13 cellular contexts compared by ENCODE assay signal in the genomic region with DNA sequence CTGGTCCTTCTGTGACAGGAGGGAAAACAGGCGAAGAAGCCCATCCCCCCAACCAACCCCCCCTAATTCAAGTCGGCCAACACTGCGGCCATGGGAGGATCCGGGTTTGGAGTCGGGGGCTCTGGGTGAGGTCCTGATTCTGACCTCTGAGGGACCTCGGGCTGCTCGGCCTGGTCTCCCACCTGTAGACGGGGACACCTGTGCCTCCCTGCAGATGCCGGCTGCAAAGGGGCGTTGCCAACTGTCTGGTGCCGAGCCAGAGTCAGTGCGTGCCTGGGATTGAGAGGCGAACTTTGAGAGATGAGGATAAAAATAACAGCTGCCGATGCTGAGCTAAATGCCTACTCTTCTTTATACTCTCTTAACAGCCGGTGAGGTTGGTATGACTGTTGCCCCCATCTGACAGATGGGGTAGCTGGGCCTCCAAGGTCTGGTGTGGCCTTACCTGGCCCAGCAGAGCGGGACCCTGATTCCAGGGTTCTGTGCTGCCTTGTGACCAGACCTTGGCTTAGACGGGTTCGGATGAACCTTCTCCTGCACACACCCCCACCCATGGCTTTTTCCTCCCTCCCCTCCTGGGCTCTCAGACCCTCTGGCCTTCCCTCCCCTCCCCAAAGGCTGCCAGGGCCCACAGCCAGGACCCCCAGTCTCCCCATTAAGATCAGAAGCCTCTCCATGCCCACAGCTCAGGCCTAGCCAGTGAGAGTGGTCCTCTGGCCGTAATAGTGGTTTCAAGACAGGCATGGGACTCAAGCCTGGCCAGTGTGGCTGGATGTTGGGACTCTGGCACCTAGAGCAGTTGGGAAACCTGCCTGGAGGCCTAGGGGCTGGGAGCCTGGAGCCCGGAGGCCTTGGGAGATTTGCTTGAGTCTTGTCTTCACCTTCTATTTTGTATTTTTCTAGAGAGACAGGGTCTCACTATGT. TPM values are rescaled to one million over a fixed set of nuclear protein-coding genes. Genes with fewer than 3 reads are reported as not detected.
A peak's percentile ranks its signal among the peaks of the same experiment; 100 is the strongest.
DNase-seq lines count a peak whose midpoint lies in the region; ATAC-seq and TF ChIP-seq lines count a peak whose summit lies in the region.
"Had no signal": no experiment of that assay in that cellular context is flagged by ENCODE, and none has a peak within 500 bp of the region (broad histone marks: within the 10 kb centered on the region; RNA-seq: fewer than 3 reads in every experiment).

No MANE protein-coding gene starts in this region.

- H3K9me3 ChIP-seq in RWPE2 (ENCODE audit: severe bottlenecking) (no peaks in the 10 kb centered on the region), right atrium auricular region (no peaks in the 10 kb centered on the region), stomach (no peaks in the 10 kb centered on the region)
- no peaks in the 10 kb centered on the region for H3K9me3 ChIP-seq in CD4-positive, alpha-beta memory T cell (ENCODE audit: control insufficient read depth in 1 of 2, low read length in 2 of 2)

- H3K27me3 Mint-ChIP-seq in GM23338 (ENCODE audit: insufficient read depth, low read depth, poor library complexity) = peaks cover 24% of the 10 kb centered on the region
- H3K27me3 Mint-ChIP-seq in CD4-positive, alpha-beta memory T cell = peaks cover 1 to 2% of the 10 kb centered on the region in 2 donors

- no peak for TF ChIP-seq POLR2A in stomach (IDR thresholded peaks at IDR 0.05)

- H4K20me1 ChIP-seq in GM23338 (replicated peaks; ENCODE audit: insufficient read depth) = no peaks in the 10 kb centered on the region

- peaks cover 8% of the 10 kb centered on the region; the same call in 1 of the 2 replicates for H3F3A ChIP-seq in GM23338 (replicated peaks; ENCODE audit: low read depth)

- POLR2A ChIA-PET in CD4-positive, alpha-beta memory T cell (lab: Charles Lee; ENCODE audit: partially characterized antibody) = no interaction called here

- no peaks in the 10 kb centered on the region for H3K27me3 ChIP-seq in GM23338 (ENCODE audit: insufficient read depth)
- no peaks in the 10 kb centered on the region for H3K27me3 ChIP-seq in RWPE2 (ENCODE audit: insufficient read depth, poor library complexity, severe bottlenecking)
- H3K27me3 ChIP-seq in right atrium auricular region = no peaks in the 10 kb centered on the region
- peaks cover 0 to 16% (median 5%) of the 10 kb centered on the region in 3 donors for H3K27me3 ChIP-seq in stomach
- H3K27me3 ChIP-seq in CD4-positive, alpha-beta memory T cell (ENCODE audit: insufficient read depth, low read length) = no peaks in the 10 kb centered on the region

- H3K4me1 ChIP-seq in GM23338 (ENCODE audit: insufficient read depth) (no peaks in the 10 kb centered on the region; the same call in 1 of the 2 replicates), RWPE2 (ENCODE audit: insufficient read depth, poor library complexity, severe bottlenecking) (no peaks in the 10 kb centered on the region), right atrium auricular region (peaks cover 0 to 26% of the 10 kb centered on the region in 2 donors), stomach (peaks cover 7 to 13% (median 12%) of the 10 kb centered on the region in 4 donors)
- peaks cover 7% of the 10 kb centered on the region for H3K4me1 ChIP-seq in CD4-positive, alpha-beta memory T cell (ENCODE audit: insufficient read depth, low read length)

- H3K79me2 ChIP-seq in GM23338 (replicated peaks; ENCODE audit: insufficient read depth) = no peaks in the 10 kb centered on the region

- no peak overlapping the region; the same call in 1 of the 2 replicates for H2AFZ ChIP-seq in GM23338

- H3K4me1 Mint-ChIP-seq in GM23338 = peaks cover 13% of the 10 kb centered on the region
- peaks cover 0 to 4% (median 2%) of the 10 kb centered on the region in 4 donors for H3K4me1 Mint-ChIP-seq in CD4-positive, alpha-beta memory T cell

- ATAC-seq in GM23338 = peak; percentile 37
- peak; percentile 25; the same call in 1 of the 3 replicates for ATAC-seq in RWPE2 (ENCODE audit: low read depth)

- 0 out of 2 replicates have a peak overlapping the region, but pooled peaks have one; percentile 32 for H3K4me2 ChIP-seq in GM23338
- H3K4me2 ChIP-seq: smooth muscle cell had no signal

- 34 to 46% (median 40%) methylated on average over 20 of the region's 20 CpGs for WGBS in stomach, 5 donors

- H3K9me2 ChIP-seq in GM23338 (ENCODE audit: insufficient read depth) = no peaks in the 10 kb centered on the region

- peaks cover 7% of the 10 kb centered on the region for H3K36me3 Mint-ChIP-seq in GM23338 (ENCODE audit: low read depth)
- no peaks in the 10 kb centered on the region for H3K36me3 Mint-ChIP-seq in CD4-positive, alpha-beta memory T cell
- H3K36me3 Mint-ChIP-seq: activated CD4-positive, alpha-beta memory T cell treated with anti-CD3 and anti-CD28 coated beads for 36 hours had no signal

- no peak overlapping the region for H3K27ac Mint-ChIP-seq in GM23338
- H3K27ac Mint-ChIP-seq in CD4-positive, alpha-beta memory T cell = peak overlapping the region in 1 of 7 donors; percentile 56
- H3K27ac Mint-ChIP-seq: activated CD4-positive, alpha-beta memory T cell treated with anti-CD3 and anti-CD28 coated beads for 36 hours had no signal

- H3K4me3 Mint-ChIP-seq in GM23338 = no peak overlapping the region
- H3K4me3 Mint-ChIP-seq in CD4-positive, alpha-beta memory T cell = no peak overlapping the region
- H3K4me3 Mint-ChIP-seq: activated CD4-positive, alpha-beta memory T cell treated with anti-CD3 and anti-CD28 coated beads for 36 hours had no signal

- CTCF ChIA-PET in CD4-positive, alpha-beta memory T cell (lab: Charles Lee; ENCODE audit: partially characterized antibody) = interaction anchor here (1.0 to 1.8 kb wide), 3 partner anchors 12 to 163 kb away, joined by 3 to 6 read pairs (median 4); no protein-coding TSS in a partner anchor

- H3K4me3 ChIP-seq in GM23338 (peak overlapping the region; percentile 50; the same call in 1 of the 2 replicates), RWPE2 (ENCODE audit: severe bottlenecking) (no peak overlapping the region), right atrium auricular region (peak overlapping the region; percentile 22 to 47), stomach (peak overlapping the region; percentile 23 to 39 (median 30))
- no peak overlapping the region for H3K4me3 ChIP-seq in CD4-positive, alpha-beta memory T cell (ENCODE audit: low read length in 2 of 2)
- H3K4me3 ChIP-seq: smooth muscle cell had no signal

- TF ChIP-seq CTCF in GM23338 (conservative IDR thresholded peaks at IDR 0.05; ENCODE audit: low read depth in 2 of 2) (no peak), RWPE2 (IDR thresholded peaks at IDR 0.05; ENCODE audit: poor library complexity, severe bottlenecking) (no peak), right atrium auricular region (IDR thresholded peaks at IDR 0.05) (no peak), stomach (IDR thresholded peaks at IDR 0.05) (no peak)

- H3K36me3 ChIP-seq in GM23338 (ENCODE audit: insufficient read depth) = no peaks in the 10 kb centered on the region
- H3K36me3 ChIP-seq in RWPE2 (ENCODE audit: low read depth) = no peaks in the 10 kb centered on the region
- H3K36me3 ChIP-seq in right atrium auricular region = no peaks in the 10 kb centered on the region
- no peaks in the 10 kb centered on the region for H3K36me3 ChIP-seq in stomach
- H3K36me3 ChIP-seq in CD4-positive, alpha-beta memory T cell (ENCODE audit: insufficient read depth, low read length) = no peaks in the 10 kb centered on the region

- H3K9me3 Mint-ChIP-seq in GM23338 = peaks cover 20% of the 10 kb centered on the region
- H3K9me3 Mint-ChIP-seq in CD4-positive, alpha-beta memory T cell = no peaks in the 10 kb centered on the region
- H3K9me3 Mint-ChIP-seq: activated CD4-positive, alpha-beta memory T cell treated with anti-CD3 and anti-CD28 coated beads for 36 hours had no signal

- no peak for TF ChIP-seq EP300 in stomach (IDR thresholded peaks at IDR 0.05)

- DNase-seq in GM23338 (ENCODE audit: low spot score) = no peak
- DNase-seq in RWPE2 (ENCODE audit: low spot score) = peak; percentile 60
- DNase-seq in right atrium auricular region (ENCODE audit: low spot score) = no peak
- peak; percentile 41 for DNase-seq in stomach
- DNase-seq in occipital lobe (lab: John Stamatoyannopoulos, UW) = no peak
- DNase-seq in dedifferentiated amniotic fluid mesenchymal stem cell (ENCODE audit: extremely low spot score) = no peak
- no peak for DNase-seq in CD4-positive, alpha-beta memory T cell
- no peak for DNase-seq in activated CD4-positive, alpha-beta T cell treated with anti-CD3 and anti-CD28 coated beads for 1 hour

- intact Hi-C loops in stomach (cut with DNase I; ENCODE audit: low total_unique reads) = no loop called here
- intact Hi-C loops in CD4-positive, alpha-beta memory T cell (cut with micrococcal nuclease) = loop anchor here (2.0 kb wide), 1 partner anchor 157 kb away; the partner anchor contains the start of gene DMC1

- H3K27ac ChIP-seq in GM23338 (ENCODE audit: low read depth) (no peak overlapping the region), RWPE2 (ENCODE audit: poor library complexity, severe bottlenecking) (no peak overlapping the region), right atrium auricular region (peak overlapping the region; percentile 60 to 73), stomach (no peak overlapping the region)
- H3K27ac ChIP-seq in CD4-positive, alpha-beta memory T cell (ENCODE audit: low read depth, low read length) = no peak overlapping the region

TF ChIP-seq in GM23338, 12 proteins besides CTCF, POLR2A, EP300 and RAD21 (continues in another document):
- TF ChIP-seq CREB1 (CRISPR knock-in tag; IDR thresholded peaks at IDR 0.05; ENCODE audit: low read depth) = no peak

RNA-seq across cellular contexts. Expression of gene KCNJ4, which starts 41.7 kb away (rescaled TPM):
- total RNA-seq in GM23338 (2014; rRNA removed; shearing (Covaris generic)) = 1.3 TPM in 2 replicates
- polyA plus RNA-seq in GM23338 (2016; fragmentation: Nextera tagmentation; extraction: Ambion mirVana) (0.23 and 0.28 TPM in 2 replicates), stomach (not detected)
- total RNA-seq in right atrium auricular region (10 to 100 TPM in 1 of 2 donors, 1 to 10 TPM in 1; 7.0 to 36.7 TPM), stomach (not detected), occipital lobe (9.7 TPM)
- total RNA-seq in CD4-positive, alpha-beta memory T cell = not detected
- polyA plus RNA-seq in CD4-positive, alpha-beta memory T cell = not detected
- total RNA-seq: activated CD4-positive, alpha-beta memory T cell treated with anti-CD3 and anti-CD28 coated beads for 36 hours; bronchial epithelial cell; HT-29; smooth muscle cell; subcutaneous adipose tissue had no signal
- polyA plus RNA-seq: smooth muscle cell had no signal

RNA-seq across cellular contexts. Expression of gene KDELR3, which starts 54.5 kb away (rescaled TPM):
- 5.6 and 11.1 TPM in 2 replicates for total RNA-seq in GM23338 (2014; rRNA removed; shearing (Covaris generic))
- polyA plus RNA-seq in GM23338 (2016; fragmentation: Nextera tagmentation; extraction: Ambion mirVana) (5.7 and 7.8 TPM in 2 replicates), stomach (10 to 100 TPM in 1 of 3 donors, 1 to 10 TPM in 2; 6.4 to 12.8 (median 6.8) TPM)
- total RNA-seq in right atrium auricular region (1 to 10 TPM; 8.0 to 9.2 TPM), stomach (10 to 100 TPM in 3 of 5 donors, 1 to 10 TPM in 1, not detected in 1; 3.6 to 30.7 (median 11.6) TPM), occipital lobe (0.94 TPM)
- total RNA-seq in CD4-positive, alpha-beta memory T cell = not detected
- under 1 TPM; 0.10 to 0.24 TPM for polyA plus RNA-seq in CD4-positive, alpha-beta memory T cell

Comparison
In these comparisons a context has a peak if more than half of its experiments do, and no peak if none do; other contexts are left out.
1. DNase-seq: peak in RWPE2 (single experiment) and stomach (single experiment); none in GM23338 (single experiment), right atrium auricular region (single experiment), occipital lobe (single experiment), dedifferentiated amniotic fluid mesenchymal stem cell (single experiment), CD4-positive, alpha-beta memory T cell (0 of 5) and activated CD4-positive, alpha-beta T cell treated with anti-CD3 and anti-CD28 coated beads for 1 hour (single experiment).
2. H3K27ac ChIP-seq: peak in right atrium auricular region (2 of 2); none in GM23338 (single experiment), RWPE2 (single experiment), stomach (0 of 5) and CD4-positive, alpha-beta memory T cell (single experiment).
3. H3K4me3 ChIP-seq: peak in GM23338 (single experiment), right atrium auricular region (2 of 2) and stomach (4 of 4); none in RWPE2 (single experiment) and CD4-positive, alpha-beta memory T cell (0 of 2).